Comparison of ENCODE assay signal across 31 cellular contexts in genomic region chr5:79842006-79842881, GRCh38.
"Had no signal": no experiment of that assay in that cellular context is flagged by ENCODE, and none has a peak within 500 bp of the region (broad histone marks: within the 10 kb centered on the region; RNA-seq: fewer than 3 reads in every experiment).

No MANE protein-coding gene starts in this region.

- DNase-seq: activated CD4-positive, alpha-beta memory T cell treated with anti-CD3 and anti-CD28 coated beads, Interleukin-2, amount 10 ng/mL, durations not matched to agents 7 days and 5 days; activated CD4-positive, alpha-beta T cell treated with anti-CD3 and anti-CD28 coated beads for 1 hour; activated CD4-positive, alpha-beta T cell treated with anti-CD3 and anti-CD28 coated beads, Interleukin-2, amount 10 ng/mL, durations not matched to agents 7 days and 5 days; activated CD8-positive, alpha-beta memory T cell treated with anti-CD3 and anti-CD28 coated beads, Interleukin-2, amount 10 ng/mL, durations not matched to agents 7 days and 5 days; activated naive CD4-positive, alpha-beta T cell; activated T-cell treated with anti-CD3 and anti-CD28 coated beads, Interleukin-2, amount 50 U/mL, for 72 hours; cortex of kidney; effector memory CD8-positive, alpha-beta T cell; foreskin fibroblast; hypothalamus; immature natural killer cell; kidney; lower lobe of right lung; mesendoderm; nucleus accumbens; right cardiac atrium; stimulated activated CD4-positive, alpha-beta T cell treated with anti-CD3 and anti-CD28 coated beads, Interleukin-15, amount 100 ng/mL, for 24 hours; stimulated activated CD4-positive, alpha-beta T cell treated with anti-CD3 and anti-CD28 coated beads, Interleukin-2, amount 100 ng/mL, for 24 hours; stimulated activated naive CD4-positive, alpha-beta T cell; T-helper 17 cell; T1000; tibial artery had no signal

- ATAC-seq: activated CD8-positive, alpha-beta memory T cell treated with anti-CD3 and anti-CD28 coated beads, Interleukin-2, amount 10 ng/mL, durations not matched to agents 7 days and 5 days; activated T-cell treated with anti-CD3 and anti-CD28 coated beads, Interleukin-2, amount 50 U/mL, for 72 hours; effector memory CD8-positive, alpha-beta T cell; lower lobe of right lung; right cardiac atrium; T-helper 17 cell; WTC11 had no signal

- H3K79me2 ChIP-seq: parathyroid adenoma had no signal

- H3K9me3 Mint-ChIP-seq: activated CD4-positive, alpha-beta memory T cell treated with anti-CD3 and anti-CD28 coated beads, Interleukin-2, amount 10 ng/mL, durations not matched to agents 7 days and 5 days; activated CD4-positive, alpha-beta T cell treated with anti-CD3 and anti-CD28 coated beads, Interleukin-2, amount 10 ng/mL, durations not matched to agents 7 days and 5 days; activated T-cell treated with anti-CD3 and anti-CD28 coated beads, Interleukin-2, amount 50 U/mL, for 72 hours; effector memory CD8-positive, alpha-beta T cell; natural killer cell treated with Interleukin-12 subunit alpha and Interleukin-12 subunit beta and Interleukin-15 and Interleukin-18, amount 100 ng/mL, for 72 hours; WTC11 had no signal

- H3K27ac Mint-ChIP-seq: activated CD4-positive, alpha-beta memory T cell treated with anti-CD3 and anti-CD28 coated beads, Interleukin-2, amount 10 ng/mL, durations not matched to agents 7 days and 5 days; activated CD4-positive, alpha-beta T cell treated with anti-CD3 and anti-CD28 coated beads, Interleukin-2, amount 10 ng/mL, durations not matched to agents 7 days and 5 days; activated CD8-positive, alpha-beta memory T cell treated with anti-CD3 and anti-CD28 coated beads, Interleukin-2, amount 10 ng/mL, durations not matched to agents 7 days and 5 days; activated naive CD8-positive, alpha-beta T cell; activated T-cell treated with anti-CD3 and anti-CD28 coated beads, Interleukin-2, amount 50 U/mL, for 72 hours; effector memory CD8-positive, alpha-beta T cell; immature natural killer cell; natural killer cell treated with Interleukin-12 subunit alpha and Interleukin-12 subunit beta and Interleukin-15 and Interleukin-18, amount 100 ng/mL, for 72 hours; T-helper 17 cell; WTC11 had no signal

- H3K4me3 ChIP-seq: ascending aorta, cardiac muscle cell, lower lobe of right lung, suprapubic skin, tibial artery had no signal

- H3K9me3 ChIP-seq: ascending aorta, lower lobe of right lung, suprapubic skin, tibial artery had no signal

- H3K27ac ChIP-seq: ascending aorta, cardiac muscle cell, lower lobe of right lung, parathyroid adenoma, suprapubic skin, tibial artery had no signal

- H3K36me3 ChIP-seq: ascending aorta, cardiac muscle cell, lower lobe of right lung, suprapubic skin, tibial artery had no signal

- H3K9ac ChIP-seq: parathyroid adenoma had no signal

- H2AFZ ChIP-seq: parathyroid adenoma had no signal

- H3K4me3 Mint-ChIP-seq: activated CD4-positive, alpha-beta memory T cell treated with anti-CD3 and anti-CD28 coated beads, Interleukin-2, amount 10 ng/mL, durations not matched to agents 7 days and 5 days; activated CD4-positive, alpha-beta T cell treated with anti-CD3 and anti-CD28 coated beads, Interleukin-2, amount 10 ng/mL, durations not matched to agents 7 days and 5 days; activated CD8-positive, alpha-beta memory T cell treated with anti-CD3 and anti-CD28 coated beads, Interleukin-2, amount 10 ng/mL, durations not matched to agents 7 days and 5 days; activated naive CD8-positive, alpha-beta T cell; activated T-cell treated with anti-CD3 and anti-CD28 coated beads, Interleukin-2, amount 50 U/mL, for 72 hours; brain; effector memory CD8-positive, alpha-beta T cell; immature natural killer cell; natural killer cell treated with Interleukin-12 subunit alpha and Interleukin-12 subunit beta and Interleukin-15 and Interleukin-18, amount 100 ng/mL, for 72 hours; T-helper 17 cell; WTC11 had no signal

- H3K36me3 Mint-ChIP-seq: brain; immature natural killer cell; natural killer cell treated with Interleukin-12 subunit alpha and Interleukin-12 subunit beta and Interleukin-15 and Interleukin-18, amount 100 ng/mL, for 72 hours; WTC11 had no signal

- H3K27me3 ChIP-seq: ascending aorta, cardiac muscle cell, suprapubic skin, tibial artery had no signal

- H3K4me1 ChIP-seq: ascending aorta, lower lobe of right lung, parathyroid adenoma, tibial artery had no signal

- FAIRE-seq: endothelial cell of umbilical vein, kidney had no signal

- H3K4me1 Mint-ChIP-seq: immature natural killer cell, T-helper 17 cell had no signal
